In genomic region chr11:76733906-76734305, GRCh38 we compare ENCODE assay signal across 7 cellular contexts. TPM values are rescaled to one million over a fixed set of nuclear protein-coding genes. Genes with fewer than 3 reads are reported as not detected.
DNase-seq lines count a peak whose midpoint lies in the region; TF ChIP-seq lines count a peak whose summit lies in the region.
"Not testable (repeated sequence)": the region's sequence is repeated elsewhere in the genome, so short reads cannot be mapped to it uniquely, and the experiment has no call there.

No MANE protein-coding gene starts in this region.

- not testable (repeated sequence) for H3K9me3 ChIP-seq in MM.1S (replicated peaks; ENCODE audit: insufficient read depth, low read length); prostate gland

- not testable (repeated sequence) for H2AFZ ChIP-seq in MM.1S (ENCODE audit: low read length)

- not testable (repeated sequence) for H3K4me1 Mint-ChIP-seq in activated CD4-positive, alpha-beta T cell treated with anti-CD3 and anti-CD28 coated beads, Interleukin-2, amount 10 ng/mL, durations not matched to agents 24 days and 14 days

- not testable (repeated sequence) for H3K27ac ChIP-seq in MM.1S (ENCODE audit: low read length); prostate gland

- not testable (repeated sequence) for H3K36me3 ChIP-seq in MM.1S (replicated peaks; ENCODE audit: insufficient read depth, low read length); prostate gland

- H3K4me2 ChIP-seq in MM.1S (ENCODE audit: low read depth, low read length): not testable (repeated sequence)

- intact Hi-C loops in activated CD4-positive, alpha-beta T cell treated with anti-CD3 and anti-CD28 coated beads, Interleukin-2, amount 10 ng/mL, durations not matched to agents 24 days and 14 days (cut with micrococcal nuclease): loop anchor here (1.0 to 5.0 kb wide), 4 partner anchors 65 to 357 kb away; no protein-coding TSS in a partner anchor
- intact Hi-C loops in prostate gland (cut with DNase I): loop anchor here (5.0 to 10.0 kb wide), 2 partner anchors 183 to 311 kb away; no protein-coding TSS in a partner anchor

- H3K27ac Mint-ChIP-seq in activated CD4-positive, alpha-beta T cell treated with anti-CD3 and anti-CD28 coated beads, Interleukin-2, amount 10 ng/mL, durations not matched to agents 24 days and 14 days: not testable (repeated sequence)

- not testable (repeated sequence) for H3K9me3 Mint-ChIP-seq in activated CD4-positive, alpha-beta T cell treated with anti-CD3 and anti-CD28 coated beads, Interleukin-2, amount 10 ng/mL, durations not matched to agents 24 days and 14 days

- TF ChIP-seq POLR2A in prostate gland (IDR thresholded peaks at IDR 0.05): not testable (repeated sequence)

- not testable (repeated sequence) for H3K79me2 ChIP-seq in MM.1S (ENCODE audit: low read length)

- H3K27me3 ChIP-seq in MM.1S (replicated peaks; ENCODE audit: insufficient read depth, low read length); prostate gland (replicated peaks; ENCODE audit: insufficient read depth): not testable (repeated sequence)

- H3K4me3 Mint-ChIP-seq in activated CD4-positive, alpha-beta T cell treated with anti-CD3 and anti-CD28 coated beads, Interleukin-2, amount 10 ng/mL, durations not matched to agents 24 days and 14 days: not testable (repeated sequence)

- H3K9ac ChIP-seq in MM.1S (ENCODE audit: low read length): not testable (repeated sequence)

- not testable (repeated sequence) for H3K9me2 ChIP-seq in MM.1S (replicated peaks; ENCODE audit: insufficient read depth, low read length)

- TF ChIP-seq CTCF in GM10266 (IDR thresholded peaks at IDR 0.05; ENCODE audit: control insufficient read depth, insufficient read depth, low read depth, missing control alignments) (peak; percentile 70), MM.1S (IDR thresholded peaks at IDR 0.05; ENCODE audit: low read length) (peak; percentile 27), prostate gland (IDR thresholded peaks at IDR 0.05) (peak; percentile 40 to 90 (median 73))

- H3K36me3 Mint-ChIP-seq in activated CD4-positive, alpha-beta T cell treated with anti-CD3 and anti-CD28 coated beads, Interleukin-2, amount 10 ng/mL, durations not matched to agents 24 days and 14 days (ENCODE audit: low read depth): not testable (repeated sequence)

- H4K20me1 ChIP-seq in MM.1S (ENCODE audit: insufficient read depth, low read length): not testable (repeated sequence)

- not testable (repeated sequence) for H3K4me1 ChIP-seq in MM.1S (ENCODE audit: low read length); prostate gland (replicated peaks)

- H3K4me3 ChIP-seq in MM.1S (ENCODE audit: low read length); prostate gland: not testable (repeated sequence)

- not testable (repeated sequence) for H3K27me3 Mint-ChIP-seq in activated CD4-positive, alpha-beta T cell treated with anti-CD3 and anti-CD28 coated beads, Interleukin-2, amount 10 ng/mL, durations not matched to agents 24 days and 14 days

- not testable (repeated sequence) for H3F3A ChIP-seq in MM.1S (ENCODE audit: insufficient read depth, low read length)

- 28% methylated on average over 3 of the region's 3 CpGs for WGBS in prostate gland

- DNase-seq in GM10266 (ENCODE audit: extremely low spot score) (peak; percentile 67), MM.1S (peak; percentile 65), NOMO-1 treated with DMSO at 0.1 percent for 48 hours (lab: John Stamatoyannopoulos, UW; ENCODE audit: unreplicated experiment) (peak; percentile 46), cerebellum (ENCODE audit: low spot score) (peak; percentile 88), hippocampal formation (lab: John Stamatoyannopoulos, UW) (peak; percentile 8 to 16), prostate gland (ENCODE audit: low spot score) (peak; percentile 70)
- peak; percentile 89 for DNase-seq in activated CD4-positive, alpha-beta T cell treated with anti-CD3 and anti-CD28 coated beads, Interleukin-2, amount 10 ng/mL, durations not matched to agents 24 days and 14 days

RNA-seq across cellular contexts. Expression of gene TSKU, which starts 49.2 kb away (rescaled TPM):
- 3.4 and 5.2 TPM in 2 replicates for total RNA-seq in activated CD4-positive, alpha-beta T cell treated with anti-CD3 and anti-CD28 coated beads, Interleukin-2, amount 10 ng/mL, durations not matched to agents 24 days and 14 days
- total RNA-seq in cerebellum (6.7 TPM), prostate gland (10 to 100 TPM; 71.2 to 72.8 TPM)

Comparison
In these comparisons a context has a peak if more than half of its experiments do, and no peak if none do; other contexts are left out.
1. DNase-seq: peak in every context shown above with its lines; median percentile 89 in activated CD4-positive, alpha-beta T cell treated with anti-CD3 and anti-CD28 coated beads, Interleukin-2, amount 10 ng/mL, durations not matched to agents 24 days and 14 days; 88 in cerebellum; 70 in prostate gland; 67 in GM10266; 65 in MM.1S; 46 in NOMO-1 treated with DMSO at 0.1 percent for 48 hours; 12 in hippocampal formation.